11 cellular contexts compared by ENCODE assay signal in the genomic region with DNA sequence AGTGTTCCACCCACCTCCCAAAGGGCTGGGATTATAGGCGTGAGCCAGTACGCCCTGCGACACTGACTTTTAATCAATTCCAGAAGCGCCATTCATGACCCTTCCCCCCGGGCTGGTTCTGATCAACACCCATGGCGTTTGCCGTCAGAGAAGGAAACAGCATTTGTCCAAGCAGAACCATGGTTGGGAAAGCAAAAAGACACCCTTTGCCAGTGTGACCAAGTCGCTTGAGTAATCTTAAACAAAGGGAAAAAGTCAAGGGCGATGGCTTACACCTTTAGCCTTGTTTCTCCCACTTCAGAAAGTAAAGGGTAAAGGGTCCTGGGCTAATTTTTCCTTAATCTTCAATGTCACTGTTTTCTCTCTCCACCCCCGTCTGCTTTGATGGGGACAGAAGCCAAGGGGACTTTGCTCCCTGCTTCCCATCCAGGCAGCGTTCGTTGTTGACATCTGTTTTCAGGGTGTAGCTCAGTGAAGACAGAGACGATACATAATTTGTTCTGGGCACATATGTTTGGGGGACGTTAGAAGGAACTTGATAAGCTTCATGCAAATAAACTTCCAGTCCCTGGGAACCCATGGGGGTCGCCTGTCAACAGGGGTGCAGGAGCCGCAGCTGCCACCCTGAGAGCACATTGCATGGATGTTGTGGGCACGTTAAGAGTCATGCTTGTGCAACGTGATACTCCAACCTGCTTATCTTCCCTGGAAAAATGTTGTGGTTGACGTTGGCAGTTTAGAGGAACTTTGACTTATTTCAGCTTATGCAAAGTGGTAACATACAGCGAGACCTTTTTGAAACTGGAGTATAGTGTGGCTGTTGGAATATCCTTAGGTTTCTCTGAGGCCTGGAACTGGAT. TPM values are rescaled to one million over a fixed set of nuclear protein-coding genes. Genes with fewer than 3 reads are reported as not detected.
DNase-seq lines count a peak whose midpoint lies in the region; ATAC-seq and TF ChIP-seq lines count a peak whose summit lies in the region.
"Had no signal": no experiment of that assay in that cellular context is flagged by ENCODE, and none has a peak within 500 bp of the region (broad histone marks: within the 10 kb centered on the region; RNA-seq: fewer than 3 reads in every experiment).

No MANE protein-coding gene starts in this region.

- H3K27ac ChIP-seq in epithelial cell of prostate (peak overlapping the region; percentile 28), neural progenitor cell (no peak overlapping the region), esophagus muscularis mucosa (replicated peaks in 1 of 4) (no peak overlapping the region), tibial artery (no peak overlapping the region)

- H3K9ac ChIP-seq in neural progenitor cell, result no peak overlapping the region

- peak overlapping the region; percentile 53 for H2AFZ ChIP-seq in neural progenitor cell (replicated peaks)

- H3K36me3 ChIP-seq in neural progenitor cell, result no peaks in the 10 kb centered on the region
- H3K36me3 ChIP-seq in esophagus muscularis mucosa, result no peaks in the 10 kb centered on the region
- no peaks in the 10 kb centered on the region for H3K36me3 ChIP-seq in tibial artery

- H4K20me1 ChIP-seq in neural progenitor cell (ENCODE audit: low read depth), result no peaks in the 10 kb centered on the region

- H3F3A ChIP-seq in neural progenitor cell (ENCODE audit: low read depth), result peaks cover 23% of the 10 kb centered on the region

- TF ChIP-seq EP300 in esophagus muscularis mucosa (IDR thresholded peaks at IDR 0.05), result no peak

- no peaks in the 10 kb centered on the region for H3K36me3 Mint-ChIP-seq in neural progenitor cell

- no peak overlapping the region for H3K4me3 Mint-ChIP-seq in neural progenitor cell

- peak overlapping the region; percentile 37 for H3K27ac Mint-ChIP-seq in neural progenitor cell

- ATAC-seq in HG03432 (IDR thresholded peaks at IDR 0.05; ENCODE audit: unreplicated experiment) (no peak), GM19328 (IDR thresholded peaks at IDR 0.05; ENCODE audit: unreplicated experiment) (no peak)

- TF ChIP-seq POLR2A in esophagus muscularis mucosa (IDR thresholded peaks at IDR 0.05; ENCODE audit: low read depth), result no peak

- intact Hi-C loops in esophagus muscularis mucosa (cut with DNase I), result no loop called here
- intact Hi-C loops in tibial artery (cut with DNase I; ENCODE audit: low total_unique reads), result no loop called here

- peak; percentile 39 for DNase-seq in GM03348 (ENCODE audit: low spot score)
- DNase-seq in OCI-M1 (lab: John Stamatoyannopoulos, UW), result peak; percentile 58
- no peak for DNase-seq in epithelial cell of prostate (ENCODE audit: low read depth, low spot score)
- no peak for DNase-seq in neural progenitor cell (ENCODE audit: low spot score)
- no peak for DNase-seq in esophagus muscularis mucosa (ENCODE audit: extremely low spot score)
- no peak for DNase-seq in tibial artery
- DNase-seq: activated CD4-positive, alpha-beta T cell treated with anti-CD3 and anti-CD28 coated beads, Interleukin-2, amount 50 U/mL, for 1 hour; hippocampal formation; RPMI8226 had no signal

- H3K27me3 ChIP-seq in neural progenitor cell, result no peaks in the 10 kb centered on the region
- no peaks in the 10 kb centered on the region for H3K27me3 ChIP-seq in esophagus muscularis mucosa
- peaks cover 0 to 3% of the 10 kb centered on the region in 2 donors for H3K27me3 ChIP-seq in tibial artery

- no peaks in the 10 kb centered on the region for H3K9me3 ChIP-seq in neural progenitor cell (ENCODE audit: low read depth)
- no peaks in the 10 kb centered on the region for H3K9me3 ChIP-seq in esophagus muscularis mucosa
- no peaks in the 10 kb centered on the region for H3K9me3 ChIP-seq in tibial artery

- H3K4me1 ChIP-seq in neural progenitor cell (peaks cover 17% of the 10 kb centered on the region), esophagus muscularis mucosa (no peaks in the 10 kb centered on the region), tibial artery (no peaks in the 10 kb centered on the region)

- no peaks in the 10 kb centered on the region for H3K9me3 Mint-ChIP-seq in neural progenitor cell

- no peaks in the 10 kb centered on the region for H3K79me2 ChIP-seq in neural progenitor cell (ENCODE audit: low read depth)

- TF ChIP-seq CTCF in neural progenitor cell (IDR thresholded peaks at IDR 0.05) (no peak), esophagus muscularis mucosa (IDR thresholded peaks at IDR 0.05) (no peak), tibial artery (IDR thresholded peaks at IDR 0.05) (no peak)

- H3K4me2 ChIP-seq in neural progenitor cell, result no peak overlapping the region

- peaks cover 14% of the 10 kb centered on the region for H3K4me1 Mint-ChIP-seq in neural progenitor cell

- H3K27me3 Mint-ChIP-seq in neural progenitor cell (ENCODE audit: insufficient read depth, low read depth), result peaks cover 11% of the 10 kb centered on the region

- H3K4me3 ChIP-seq in neural progenitor cell (no peak overlapping the region), esophagus muscularis mucosa (no peak overlapping the region), tibial artery (no peak overlapping the region)

- 70% methylated on average over 20 of the region's 20 CpGs for WGBS in esophagus muscularis mucosa

RNA-seq across cellular contexts. Expression of a gene that starts 50.6 kb away (rescaled TPM):
- total RNA-seq in neural progenitor cell (ENCODE audit: low replicate concordance), result 12.8 and 14.4 TPM in 2 replicates
- total RNA-seq in esophagus muscularis mucosa, result 10 to 100 TPM; 15.7 to 21.3 (median 18.3) TPM

RNA-seq across cellular contexts. Expression of a gene that starts 55.6 kb away (rescaled TPM):
- total RNA-seq in neural progenitor cell (ENCODE audit: low replicate concordance) (1.9 and 3.3 TPM in 2 replicates), esophagus muscularis mucosa (under 1 TPM; 0.17 to 0.83 (median 0.51) TPM)

Comparison
In these comparisons a context has a peak if more than half of its experiments do, and no peak if none do; other contexts are left out.
1. DNase-seq: peak in GM03348 (single experiment) and OCI-M1 (single experiment); none in epithelial cell of prostate (single experiment), neural progenitor cell (single experiment), esophagus muscularis mucosa (single experiment) and tibial artery (0 of 2).